In genomic region chr13:75569576-75569975, GRCh38 we compare ENCODE assay signal across 17 cellular contexts. TPM values are rescaled to one million over a fixed set of nuclear protein-coding genes. Genes with fewer than 3 reads are reported as not detected.
DNase-seq lines count a peak whose midpoint lies in the region; ATAC-seq and TF ChIP-seq lines count a peak whose summit lies in the region.
"Had no signal": no experiment of that assay in that cellular context is flagged by ENCODE, and none has a peak within 500 bp of the region (broad histone marks: within the 10 kb centered on the region; RNA-seq: fewer than 3 reads in every experiment).

No MANE protein-coding gene starts in this region.

- H2BK120ac ChIP-seq in trophoblast cell (ENCODE audit: insufficient read depth, low read length, poor library complexity), result no peak overlapping the region

- no peak for TF ChIP-seq RAD21 in SK-N-SH (IDR thresholded peaks at IDR 0.05; ENCODE audit: low read length)

- no peak overlapping the region for H2AK5ac ChIP-seq in trophoblast cell (ENCODE audit: low read length)

- peaks cover 7 to 11% of the 10 kb centered on the region in 2 experiments; a peak in 2 of 4 replicates for H3K4me1 ChIP-seq in SK-N-SH (ENCODE audit: control insufficient read depth in 1 of 2, insufficient read depth in 2 of 2, low read depth in 1 of 2, low read length in 1 of 2)
- no peaks in the 10 kb centered on the region for H3K4me1 ChIP-seq in trophoblast cell (ENCODE audit: control insufficient read depth in 1 of 2, insufficient read depth in 2 of 2, low read length in 2 of 2)
- H3K4me1 ChIP-seq: SJCRH30 had no signal

- CTCF ChIA-PET in SK-N-SH (lab: Yijun Ruan, JAX), result interaction anchor here (0.6 to 1.6 kb wide), 3 partner anchors 126 to 1334 kb away, joined by 3 to 7 read pairs (median 4); no protein-coding TSS in a partner anchor

- no peak overlapping the region for H3K14ac ChIP-seq in trophoblast cell (ENCODE audit: low read length)

- peak overlapping the region; percentile 4; the same call in 1 of the 2 replicates for H2AFZ ChIP-seq in SK-N-SH (ENCODE audit: low read depth)
- no peak overlapping the region for H2AFZ ChIP-seq in trophoblast cell (ENCODE audit: insufficient read depth, low read length, poor library complexity)

- H4K20me1 ChIP-seq in SK-N-SH (ENCODE audit: insufficient read depth), result no peaks in the 10 kb centered on the region

- H3K27me3 ChIP-seq in SK-N-SH (ENCODE audit: insufficient read depth), result no peaks in the 10 kb centered on the region
- no peaks in the 10 kb centered on the region for H3K27me3 ChIP-seq in trophoblast cell (ENCODE audit: insufficient read depth, low read length)
- H3K27me3 ChIP-seq: SJCRH30 had no signal

- peak overlapping the region; percentile 9 to 69 for H3K27ac ChIP-seq in SK-N-SH (ENCODE audit: low read depth in 2 of 2, low read length in 1 of 2)
- peak overlapping the region; percentile 10 for H3K27ac ChIP-seq in epithelial cell of prostate
- H3K27ac ChIP-seq in trophoblast cell (ENCODE audit: low read depth, low read length), result peak overlapping the region; percentile 10
- H3K27ac ChIP-seq: 22Rv1, SJCRH30 had no signal

- H3K9ac ChIP-seq in SK-N-SH (0 out of 2 replicates have a peak overlapping the region, but pooled peaks have one; percentile 7), trophoblast cell (ENCODE audit: low read length) (no peak overlapping the region)

- no peak overlapping the region for H2BK5ac ChIP-seq in trophoblast cell (ENCODE audit: low read depth, low read length, poor library complexity)

- H3K4me2 ChIP-seq in SK-N-SH (0 out of 2 replicates have a peak overlapping the region, but pooled peaks have one; percentile 16), trophoblast cell (ENCODE audit: low read length) (no peak overlapping the region)

- H3K9me3 Mint-ChIP-seq in T-helper 1 cell treated with Interleukin-12 subunit alpha and Interleukin-12 subunit beta and Interleukin-4 antibody, amounts not matched to agents 30 μg/mL and 1 μg/mL, for 36 hours, result no peaks in the 10 kb centered on the region

- no peak for TF ChIP-seq CTCF in SK-N-SH (IDR thresholded peaks at IDR 0.05)

- ATAC-seq in HG02981 (IDR thresholded peaks at IDR 0.05; ENCODE audit: unreplicated experiment) (no peak), HG03342 (IDR thresholded peaks at IDR 0.05; ENCODE audit: unreplicated experiment) (no peak)
- ATAC-seq: K562 had no signal

- no peak overlapping the region for H3K18ac ChIP-seq in trophoblast cell (ENCODE audit: low read length)

- H3K27ac Mint-ChIP-seq in T-helper 1 cell treated with Interleukin-12 subunit alpha and Interleukin-12 subunit beta and Interleukin-4 antibody, amounts not matched to agents 30 μg/mL and 1 μg/mL, for 36 hours, result peak overlapping the region; percentile 17

- H3K4ac ChIP-seq in trophoblast cell (ENCODE audit: low read depth, low read length), result no peak overlapping the region

- H3K4me3 Mint-ChIP-seq in T-helper 1 cell treated with Interleukin-12 subunit alpha and Interleukin-12 subunit beta and Interleukin-4 antibody, amounts not matched to agents 30 μg/mL and 1 μg/mL, for 36 hours, result no peak overlapping the region

- no peak overlapping the region for H2BK12ac ChIP-seq in trophoblast cell (ENCODE audit: low read length)

- H4K91ac ChIP-seq in trophoblast cell (ENCODE audit: low read depth, low read length), result no peak overlapping the region

- POLR2A ChIA-PET in SK-N-SH (lab: Yijun Ruan, JAX), result no interaction called here

- DNase-seq in T-helper 1 cell (no peak), SK-N-SH (no peak), epithelial cell of prostate (ENCODE audit: low read depth, low spot score) (no peak), trophoblast cell (no peak), GM19238 (ENCODE audit: insufficient read length, low spot score) (no peak)
- DNase-seq: DND-41, HCEC 1CT, NCI-H1105 treated with DMSO at 0.1 percent for 48 hours, NCI-H1694 treated with DMSO at 0.1 percent for 48 hours, NCI-H510A, NCI-H748 treated with DMSO at 0.1 percent for 48 hours, SJCRH30 had no signal

- no peaks in the 10 kb centered on the region for H3K9me2 ChIP-seq in SK-N-SH

- H3K9me3 ChIP-seq in SK-N-SH (no peaks in the 10 kb centered on the region), trophoblast cell (ENCODE audit: insufficient read depth, low read depth, low read length) (no peaks in the 10 kb centered on the region)
- H3K9me3 ChIP-seq: SJCRH30 had no signal

- peaks cover 40% of the 10 kb centered on the region for H3K36me3 Mint-ChIP-seq in T-helper 1 cell treated with Interleukin-12 subunit alpha and Interleukin-12 subunit beta and Interleukin-4 antibody, amounts not matched to agents 30 μg/mL and 1 μg/mL, for 36 hours (ENCODE audit: low read depth)

- peaks cover 3% of the 10 kb centered on the region for H3K4me1 Mint-ChIP-seq in T-helper 1 cell treated with Interleukin-12 subunit alpha and Interleukin-12 subunit beta and Interleukin-4 antibody, amounts not matched to agents 30 μg/mL and 1 μg/mL, for 36 hours (ENCODE audit: low read depth)

- 65% methylated on average over 1 of the region's 1 CpG for WGBS in SK-N-SH (ENCODE audit: low lambda C conversion rate)
- no CpG with 5 or more reads among the region's 1 CpG for WGBS in trophoblast cell (ENCODE audit: extremely low coverage, insufficient coverage, insufficient read length)

- H3F3A ChIP-seq in SK-N-SH (replicated peaks; ENCODE audit: insufficient read depth), result peaks cover 3% of the 10 kb centered on the region

- no peak overlapping the region for H4K12ac ChIP-seq in trophoblast cell (ENCODE audit: low read depth, low read length)

- H3K4me3 ChIP-seq in SK-N-SH (ENCODE audit: low read depth in 2 of 2, low read length in 1 of 2), result no peak overlapping the region
- no peak overlapping the region for H3K4me3 ChIP-seq in trophoblast cell (ENCODE audit: low read depth, low read length)
- H3K4me3 ChIP-seq: K562, SJCRH30 had no signal

- no peak overlapping the region for H4K8ac ChIP-seq in trophoblast cell (ENCODE audit: low read depth, low read length)

- H3K79me2 ChIP-seq in SK-N-SH (ENCODE audit: insufficient read depth), result peaks cover 17% of the 10 kb centered on the region; the same call in 1 of the 2 replicates
- no peaks in the 10 kb centered on the region for H3K79me2 ChIP-seq in trophoblast cell (ENCODE audit: control insufficient read depth, insufficient read depth, low read length, poor library complexity)

- no peaks in the 10 kb centered on the region for H3K79me1 ChIP-seq in trophoblast cell (ENCODE audit: low read length)

- H3K36me3 ChIP-seq in SK-N-SH (replicated peaks in 1 of 2; ENCODE audit: control insufficient read depth in 1 of 2, insufficient read depth in 2 of 2, low read length in 1 of 2) (peaks cover 32 to 36% of the 10 kb centered on the region in 2 experiments), trophoblast cell (ENCODE audit: control insufficient read depth in 1 of 2, insufficient read depth in 2 of 2, low read length in 2 of 2) (peaks cover 3 to 8% of the 10 kb centered on the region in 2 experiments)

- TF ChIP-seq EP300 in SK-N-SH (IDR thresholded peaks at IDR 0.05; ENCODE audit: borderline replicate concordance in 1 of 2, low read depth in 1 of 2, low read length in 1 of 2), result no peak

- no peak overlapping the region for H3K23ac ChIP-seq in trophoblast cell (ENCODE audit: low read length)

- H3K27me3 Mint-ChIP-seq in T-helper 1 cell treated with Interleukin-12 subunit alpha and Interleukin-12 subunit beta and Interleukin-4 antibody, amounts not matched to agents 30 μg/mL and 1 μg/mL, for 36 hours (ENCODE audit: low read depth), result no peaks in the 10 kb centered on the region

TF ChIP-seq in SK-N-SH, 30 proteins besides CTCF, POLR2A, EP300 and RAD21 (continues in another document):
- TF ChIP-seq USF1 (IDR thresholded peaks at IDR 0.05; ENCODE audit: borderline replicate concordance, low read depth) (no peak), TEAD4 (IDR thresholded peaks at IDR 0.05; ENCODE audit: borderline replicate concordance, insufficient read depth) (no peak), PBX3 (IDR thresholded peaks at IDR 0.05) (no peak), MAX (IDR thresholded peaks at IDR 0.05; ENCODE audit: low read depth) (no peak)

RNA-seq across cellular contexts. Expression of gene UCHL3, which starts 20.0 kb away (rescaled TPM):
- polyA plus RNA-seq in SK-N-SH (2012; rRNA removed), result 28.2 and 28.8 TPM in 2 replicates
- polyA plus RNA-seq in SK-N-SH (2012; cell fraction: cytosol; rRNA removed), result 37.8 and 55.2 TPM in 2 replicates
- 9.6 and 17.0 TPM in 2 replicates for polyA plus RNA-seq in SK-N-SH (2012; cell fraction: nucleus; rRNA removed)
- 77.7 and 78.6 TPM in 2 replicates for polyA plus RNA-seq in trophoblast cell (2013)

RNA-seq across cellular contexts. Expression of gene COMMD6, which starts 31.9 kb away (rescaled TPM):
- polyA plus RNA-seq in SK-N-SH (2012; rRNA removed), result 73.7 and 76.9 TPM in 2 replicates
- polyA plus RNA-seq in SK-N-SH (2012; cell fraction: cytosol; rRNA removed), result 103 and 199 TPM in 2 replicates
- polyA plus RNA-seq in SK-N-SH (2012; cell fraction: nucleus; rRNA removed), result 24.3 and 32.0 TPM in 2 replicates
- 187 TPM in 2 replicates for polyA plus RNA-seq in trophoblast cell (2013)
